23 cellular contexts compared by ENCODE assay signal in genomic region chr15:65944404-65944803, GRCh38.
DNase-seq lines count a peak whose midpoint lies in the region; ATAC-seq, FAIRE-seq and TF ChIP-seq lines count a peak whose summit lies in the region.
"Had no signal": no experiment of that assay in that cellular context is flagged by ENCODE, and none has a peak within 500 bp of the region (broad histone marks: within the 10 kb centered on the region; RNA-seq: fewer than 3 reads in every experiment).

No MANE protein-coding gene starts in this region.

- DNase-seq in HepG2 (ENCODE audit: low spot score), result no peak
- DNase-seq in right lobe of liver, result no peak
- no peak for DNase-seq in astrocyte (ENCODE audit: low read depth)
- no peak for DNase-seq in neural crest cell (ENCODE audit: low read depth, low spot score)
- DNase-seq in PC-3, result no peak
- no peak for DNase-seq in H9
- DNase-seq: CD4-positive, CD25-positive, alpha-beta regulatory T cell; CD8-positive, alpha-beta memory T cell; DMS 273 treated with DMSO at 0.1 percent for 48 hours; DMS79; EL; GDM1; GOT3; H7 had no signal

- FAIRE-seq in HepG2 (lab: Jason Lieb, UNC), result no peak
- FAIRE-seq in astrocyte (lab: Jason Lieb, UNC), result no peak
- FAIRE-seq: A204.1, D721Med, GM12878 had no signal

- H3K9me3 Mint-ChIP-seq in astrocyte (ENCODE audit: unreplicated experiment) (no peaks in the 10 kb centered on the region), neural crest cell (no peaks in the 10 kb centered on the region), H9 (no peaks in the 10 kb centered on the region)
- H3K9me3 Mint-ChIP-seq: CD4-positive, CD25-positive, alpha-beta regulatory T cell; CD8-positive, alpha-beta memory T cell had no signal

- no peak overlapping the region for H3K4ac ChIP-seq in H9 (ENCODE audit: low read depth, low read length)

- H3K27me3 ChIP-seq in HepG2 (ENCODE audit: control insufficient read depth in 1 of 2, insufficient read depth in 2 of 2, low read length in 2 of 2) (peaks cover 2 to 10% of the 10 kb centered on the region in 2 experiments; a peak in 4 of 5 replicates), right lobe of liver (no peaks in the 10 kb centered on the region), astrocyte (ENCODE audit: insufficient read depth, low read length) (peaks cover 4% of the 10 kb centered on the region), PC-3 (ENCODE audit: low read length) (no peaks in the 10 kb centered on the region), H9 (ENCODE audit: insufficient read depth, low read length) (no peaks in the 10 kb centered on the region)
- H3K27me3 ChIP-seq: BLaER1 had no signal

- no peak overlapping the region for H2AK5ac ChIP-seq in H9 (ENCODE audit: insufficient read length, low read length)

- TF ChIP-seq RAD21 in HepG2 (CRISPR knock-in tag; IDR thresholded peaks at IDR 0.05), result no peak

- H3K4me3 Mint-ChIP-seq in astrocyte (ENCODE audit: unreplicated experiment) (no peak overlapping the region), neural crest cell (no peak overlapping the region), H9 (no peak overlapping the region)
- H3K4me3 Mint-ChIP-seq: B cell; CD4-positive, CD25-positive, alpha-beta regulatory T cell; CD8-positive, alpha-beta memory T cell had no signal

- intact Hi-C loops in HepG2 (cut with micrococcal nuclease; ENCODE audit: unreplicated experiment) (no loop called here), right lobe of liver (cut with DNase I) (no loop called here), PC-3 (cut with micrococcal nuclease) (no loop called here)

- H3K27ac ChIP-seq in HepG2 (ENCODE audit: extremely low read length, insufficient read depth, low read length), result no peak overlapping the region
- no peak overlapping the region for H3K27ac ChIP-seq in right lobe of liver
- H3K27ac ChIP-seq in astrocyte (ENCODE audit: low read depth, low read length), result no peak overlapping the region
- no peak overlapping the region for H3K27ac ChIP-seq in PC-3 (ENCODE audit: low read length)
- no peak overlapping the region for H3K27ac ChIP-seq in H9 (ENCODE audit: insufficient read length, low read depth, low read length)
- H3K27ac ChIP-seq: 22Rv1, BLaER1, C4-2B had no signal

- ATAC-seq in HepG2 (peak; percentile 18; the same call in 1 of the 3 replicates), right lobe of liver (no peak), HG03457 (IDR thresholded peaks at IDR 0.05; ENCODE audit: unreplicated experiment) (no peak), PC-3 (no peak)
- ATAC-seq: GM12878, HCT116 had no signal

- in situ Hi-C loops in HepG2 (cut with HindIII; ENCODE audit: extremely low pct_ligation_motif_present, low pct_unique_long_range_greater_than_20kb), result no loop called here

- no peaks in the 10 kb centered on the region for H3K36me3 Mint-ChIP-seq in astrocyte (ENCODE audit: low read depth, unreplicated experiment)
- no peaks in the 10 kb centered on the region for H3K36me3 Mint-ChIP-seq in neural crest cell (ENCODE audit: low read depth)
- H3K36me3 Mint-ChIP-seq in H9 (ENCODE audit: insufficient read depth in 1 of 3, low read depth in 3 of 3), result no peaks in the 10 kb centered on the region
- H3K36me3 Mint-ChIP-seq: CD8-positive, alpha-beta memory T cell had no signal

- BruUV-seq in HepG2 (replicated peaks; lab: Mats Ljungman, UMichigan), result no TSS peak
- no TSS peak for BruUV-seq in PC-3 (replicated peaks; lab: Mats Ljungman, UMichigan)

- H3K23ac ChIP-seq in H9 (ENCODE audit: insufficient read length, low read depth, low read length), result no peak overlapping the region

- no peak overlapping the region for H2BK12ac ChIP-seq in H9 (ENCODE audit: insufficient read length, low read depth, low read length)

- H3K56ac ChIP-seq in H9 (ENCODE audit: insufficient read length, low read depth, low read length), result no peak overlapping the region

- H3K79me1 ChIP-seq in H9 (ENCODE audit: insufficient read depth, low read depth, low read length, poor library complexity, severe bottlenecking), result no peaks in the 10 kb centered on the region

- H2AFZ ChIP-seq in HepG2 (ENCODE audit: low read length), result no peak overlapping the region
- H2AFZ ChIP-seq in astrocyte (ENCODE audit: low read depth, low read length), result no peak overlapping the region
- no peak overlapping the region for H2AFZ ChIP-seq in PC-3 (ENCODE audit: low read length)
- H2AFZ ChIP-seq in H9 (ENCODE audit: low read length), result no peak overlapping the region

- H3K79me2 ChIP-seq in HepG2 (ENCODE audit: insufficient read depth, low read length) (no peaks in the 10 kb centered on the region), astrocyte (ENCODE audit: insufficient read depth, low read length) (no peaks in the 10 kb centered on the region), PC-3 (ENCODE audit: low read length) (no peaks in the 10 kb centered on the region), H9 (ENCODE audit: insufficient read depth, low read length) (no peaks in the 10 kb centered on the region)

- no peaks in the 10 kb centered on the region for H3F3A ChIP-seq in PC-3 (ENCODE audit: low read length, unreplicated experiment)

- H3K14ac ChIP-seq in H9 (ENCODE audit: insufficient read depth, low read length), result no peak overlapping the region

- H3K18ac ChIP-seq in H9 (ENCODE audit: insufficient read length, low read depth, low read length), result no peak overlapping the region

- TF ChIP-seq EP300 in HepG2 (IDR thresholded peaks at IDR 0.05; ENCODE audit: low read depth in 2 of 2, low read length in 2 of 2) (no peak), HepG2 (CRISPR knock-in tag; IDR thresholded peaks at IDR 0.05; ENCODE audit: borderline replicate concordance) (no peak)

- no peak overlapping the region for H4K5ac ChIP-seq in H9 (ENCODE audit: insufficient read length, low read depth, low read length)

- H3K9me3 ChIP-seq in HepG2 (ENCODE audit: low read length) (no peaks in the 10 kb centered on the region), right lobe of liver (no peaks in the 10 kb centered on the region), astrocyte (ENCODE audit: insufficient read depth, low read depth, low read length) (no peaks in the 10 kb centered on the region), PC-3 (ENCODE audit: low read length) (no peaks in the 10 kb centered on the region), H9 (ENCODE audit: control insufficient read depth, low read depth, low read length) (no peaks in the 10 kb centered on the region)
- H3K9me3 ChIP-seq: BLaER1 had no signal

- H3K4me3 ChIP-seq in HepG2 (replicated peaks in 1 of 3; ENCODE audit: insufficient read depth in 1 of 3, low read depth in 2 of 3, low read length in 3 of 3) (no peak overlapping the region), right lobe of liver (no peak overlapping the region), astrocyte (ENCODE audit: insufficient read depth, low read depth, low read length) (no peak overlapping the region), PC-3 (ENCODE audit: low read length) (no peak overlapping the region)
- H3K4me3 ChIP-seq: BLaER1, GM12878 had no signal

- H4K91ac ChIP-seq in H9 (ENCODE audit: insufficient read length, low read depth, low read length), result no peak overlapping the region

- no peak overlapping the region for H2BK20ac ChIP-seq in H9 (ENCODE audit: low read depth, low read length, poor library complexity, severe bottlenecking)

- H3K36me3 ChIP-seq in HepG2 (replicated peaks in 1 of 2; ENCODE audit: control insufficient read depth in 1 of 2, insufficient read depth in 2 of 2, low read length in 2 of 2), result no peaks in the 10 kb centered on the region
- no peaks in the 10 kb centered on the region for H3K36me3 ChIP-seq in right lobe of liver
- H3K36me3 ChIP-seq in astrocyte (ENCODE audit: insufficient read depth, low read length), result no peaks in the 10 kb centered on the region
- H3K36me3 ChIP-seq in PC-3 (ENCODE audit: low read depth, low read length), result no peaks in the 10 kb centered on the region
- H3K36me3 ChIP-seq: BLaER1 had no signal

- H3K4me1 ChIP-seq in HepG2 (ENCODE audit: insufficient read depth, low read length) (peaks cover 25% of the 10 kb centered on the region), right lobe of liver (peaks cover 0 to 6% (median 0%) of the 10 kb centered on the region in 4 donors), astrocyte (ENCODE audit: insufficient read depth, low read length) (peaks cover 14% of the 10 kb centered on the region), PC-3 (ENCODE audit: insufficient read depth, low read length) (peaks cover 13% of the 10 kb centered on the region), H9 (ENCODE audit: insufficient read depth, low read length) (no peaks in the 10 kb centered on the region)
- H3K4me1 ChIP-seq: BLaER1 had no signal

- no peak overlapping the region for H2BK5ac ChIP-seq in H9 (ENCODE audit: insufficient read length, low read length)

- POLR2A ChIA-PET in HepG2 (lab: Yijun Ruan, JAX) (no interaction called here), PC-3 (lab: Charles Lee; ENCODE audit: unreplicated experiment) (no interaction called here)

- H3K4me1 Mint-ChIP-seq in astrocyte (ENCODE audit: low read depth, unreplicated experiment) (peaks cover 13% of the 10 kb centered on the region), neural crest cell (no peaks in the 10 kb centered on the region), H9 (peaks cover 0 to 3% of the 10 kb centered on the region in 2 experiments; a peak in 2 of 4 replicates)
- H3K4me1 Mint-ChIP-seq: B cell had no signal

- no peaks in the 10 kb centered on the region for H3K9me2 ChIP-seq in PC-3 (replicated peaks; ENCODE audit: low read length)

- H3T11ph ChIP-seq in H9 (ENCODE audit: low read length), result no peak overlapping the region

- H4K20me1 ChIP-seq in HepG2 (ENCODE audit: insufficient read depth, low read length) (no peaks in the 10 kb centered on the region), astrocyte (ENCODE audit: insufficient read depth, low read length) (no peaks in the 10 kb centered on the region), PC-3 (ENCODE audit: low read length) (no peaks in the 10 kb centered on the region), H9 (ENCODE audit: control insufficient read depth, insufficient read depth, insufficient read length) (no peaks in the 10 kb centered on the region)
- H4K20me1 ChIP-seq: BLaER1 had no signal

- H3K27ac Mint-ChIP-seq in astrocyte (ENCODE audit: unreplicated experiment), result peak overlapping the region; percentile 41
- H3K27ac Mint-ChIP-seq in neural crest cell (ENCODE audit: unreplicated experiment), result peak overlapping the region; percentile 54
- H3K27ac Mint-ChIP-seq in H9, result no peak overlapping the region; a peak in 2 of 7 replicates
- H3K27ac Mint-ChIP-seq: B cell had no signal

- TF ChIP-seq CTCF in HepG2 (CRISPR knock-in tag; IDR thresholded peaks at IDR 0.05), result peak; percentile 47
- no peak for TF ChIP-seq CTCF in right lobe of liver (IDR thresholded peaks at IDR 0.05)
- TF ChIP-seq CTCF in astrocyte (IDR thresholded peaks at IDR 0.05; ENCODE audit: insufficient read depth, low read depth, low read length), result no peak
- no peak for TF ChIP-seq CTCF in neural crest cell (conservative IDR thresholded peaks at IDR 0.05)
- TF ChIP-seq CTCF in PC-3 (conservative IDR thresholded peaks at IDR 0.05; ENCODE audit: low read depth, low read length), result no peak
- no peak for TF ChIP-seq CTCF in H9 (conservative IDR thresholded peaks at IDR 0.05)

- CTCF ChIA-PET in HepG2 (lab: Yijun Ruan, JAX; ENCODE audit: low intra/inter-chr PET ratio, low total read pairs) (no interaction called here), PC-3 (lab: Charles Lee) (no interaction called here)

- no peaks in the 10 kb centered on the region for H3K23me2 ChIP-seq in H9 (ENCODE audit: insufficient read length, low read depth, low read length, poor library complexity, severe bottlenecking)

- TF ChIP-seq POLR2A in HepG2 (IDR thresholded peaks at IDR 0.05; ENCODE audit: insufficient read depth in 1 of 2, low read depth in 2 of 2, low read length in 2 of 2) (no peak), right lobe of liver (IDR thresholded peaks at IDR 0.05) (no peak)

- H3K27me3 Mint-ChIP-seq in astrocyte (ENCODE audit: low read depth, unreplicated experiment) (peaks cover 36% of the 10 kb centered on the region), neural crest cell (ENCODE audit: low read depth) (peaks cover 11% of the 10 kb centered on the region), H9 (ENCODE audit: low read depth) (no peaks in the 10 kb centered on the region; the same call in 1 of the 2 replicates)
- H3K27me3 Mint-ChIP-seq: CD4-positive, CD25-positive, alpha-beta regulatory T cell had no signal

- no peak overlapping the region for H3K4me2 ChIP-seq in HepG2 (ENCODE audit: low read depth, low read length)
- no peak overlapping the region for H3K4me2 ChIP-seq in astrocyte (ENCODE audit: low read length)
- H3K4me2 ChIP-seq in PC-3 (ENCODE audit: low read length), result no peak overlapping the region
- H3K4me2 ChIP-seq in H9 (ENCODE audit: insufficient read depth, insufficient read length, low read length), result no peak overlapping the region
- H3K4me2 ChIP-seq: BLaER1 had no signal

- WGBS in HepG2 (ENCODE audit: low lambda C conversion rate), result 4% methylated on average over 3 of the region's 3 CpGs
- WGBS in right lobe of liver (ENCODE audit: insufficient coverage, low coverage, low lambda C conversion rate, missing lambda C conversion rate), result 53% methylated on average over 3 of the region's 3 CpGs
- WGBS in H9 (ENCODE audit: extremely low coverage, insufficient read length, low lambda C conversion rate), result no CpG with 5 or more reads among the region's 3 CpGs

- no peak overlapping the region for H4K8ac ChIP-seq in H9 (replicated peaks; ENCODE audit: insufficient read length, low read depth, low read length)

- H3K9ac ChIP-seq in HepG2 (ENCODE audit: insufficient read depth, low read depth, low read length), result no peak overlapping the region
- no peak overlapping the region for H3K9ac ChIP-seq in astrocyte (ENCODE audit: low read length)
- no peak overlapping the region for H3K9ac ChIP-seq in PC-3 (ENCODE audit: low read length)
- H3K9ac ChIP-seq in H9 (ENCODE audit: extremely low read depth, insufficient read length, low read length), result no peak overlapping the region
- H3K9ac ChIP-seq: BLaER1 had no signal

- no peak overlapping the region for H2BK15ac ChIP-seq in H9 (ENCODE audit: low read depth, low read length)

- H2BK120ac ChIP-seq in H9 (ENCODE audit: low read depth, low read length, poor library complexity, severe bottlenecking), result no peak overlapping the region

Comparison
In these comparisons a context has a peak if more than half of its experiments do, and no peak if none do; other contexts are left out.
1. H3K27ac Mint-ChIP-seq: peak in astrocyte (single experiment) and neural crest cell (single experiment); none in H9 (0 of 3).